ENCODE assay signal across 13 cellular contexts in genomic region chr17:32489320-32490100, GRCh38. TPM values are rescaled to one million over a fixed set of nuclear protein-coding genes. Genes with fewer than 3 reads are reported as not detected.
DNase-seq lines count a peak whose midpoint lies in the region; ATAC-seq and TF ChIP-seq lines count a peak whose summit lies in the region.
"Had no signal": no experiment of that assay in that cellular context is flagged by ENCODE, and none has a peak within 500 bp of the region (broad histone marks: within the 10 kb centered on the region; RNA-seq: fewer than 3 reads in every experiment).

No MANE protein-coding gene starts in this region.

- H3K4me3 Mint-ChIP-seq in CD4-positive, alpha-beta memory T cell, result peak overlapping the region; percentile 89 to 96 (median 92)
- H3K4me3 Mint-ChIP-seq in activated CD8-positive, alpha-beta T cell treated with anti-CD3 and anti-CD28 coated beads, Interleukin-2, amount 10 ng/mL, durations not matched to agents 7 days and 5 days, result peak overlapping the region; percentile 80
- peak overlapping the region; percentile 39 for H3K4me3 Mint-ChIP-seq in mesothelial cell of epicardium

- H3K4me1 ChIP-seq in CD4-positive, alpha-beta memory T cell (ENCODE audit: insufficient read depth, low read length), result peaks cover 75% of the 10 kb centered on the region

- peaks cover 27 to 70% (median 57%) of the 10 kb centered on the region in 4 donors for H3K4me1 Mint-ChIP-seq in CD4-positive, alpha-beta memory T cell
- peaks cover 66% of the 10 kb centered on the region for H3K4me1 Mint-ChIP-seq in activated CD8-positive, alpha-beta T cell treated with anti-CD3 and anti-CD28 coated beads, Interleukin-2, amount 10 ng/mL, durations not matched to agents 7 days and 5 days (ENCODE audit: low read depth)
- peaks cover 14% of the 10 kb centered on the region for H3K4me1 Mint-ChIP-seq in mesothelial cell of epicardium

- no peak for ATAC-seq in activated CD8-positive, alpha-beta T cell treated with anti-CD3 and anti-CD28 coated beads, Interleukin-2, amount 10 ng/mL, durations not matched to agents 7 days and 5 days
- ATAC-seq in GM18909 (IDR thresholded peaks at IDR 0.05; ENCODE audit: poor library complexity, unreplicated experiment) (no peak), GM18519 (IDR thresholded peaks at IDR 0.05; ENCODE audit: low FRiP score, unreplicated experiment) (no peak)

- H3K4me3 ChIP-seq in CD4-positive, alpha-beta memory T cell (ENCODE audit: low read length in 2 of 2), result peak overlapping the region; percentile 3 to 41
- H3K4me3 ChIP-seq in GM12875 (ENCODE audit: low read depth, low read length), result peak overlapping the region; percentile 92
- H3K4me3 ChIP-seq: GM23248, hepatocyte had no signal

- DNase-seq in CD4-positive, alpha-beta memory T cell, result no peak
- DNase-seq in activated CD8-positive, alpha-beta T cell treated with anti-CD3 and anti-CD28 coated beads, Interleukin-2, amount 10 ng/mL, durations not matched to agents 7 days and 5 days, result no peak
- DNase-seq in mesothelial cell of epicardium (ENCODE audit: low spot score in 2 of 2, unreplicated experiment in 2 of 2), result no peak
- DNase-seq in NCI-H2081 treated with DMSO at 0.1 percent for 48 hours (lab: John Stamatoyannopoulos, UW), result no peak
- DNase-seq in NCI-H1930 (lab: John Stamatoyannopoulos, UW), result no peak
- DNase-seq: activated gamma-delta T cell, GM23248, KG1, T1000 had no signal

- CTCF ChIA-PET in CD4-positive, alpha-beta memory T cell (lab: Charles Lee; ENCODE audit: partially characterized antibody), result interaction anchor here (1.5 to 3.6 kb wide), 3 partner anchors 20 to 46 kb away, joined by 4 to 28 read pairs (median 8); partner anchors contain the start of gene PSMD11
- CTCF ChIA-PET in activated CD8-positive, alpha-beta T cell treated with anti-CD3 and anti-CD28 coated beads, Interleukin-2, amount 10 ng/mL, durations not matched to agents 7 days and 5 days (lab: Charles Lee), result interaction anchor here (0.9 to 2.9 kb wide), 4 partner anchors 27 to 170 kb away, joined by 3 to 18 read pairs (median 4); partner anchors contain the start of gene PSMD11

- POLR2A ChIA-PET in CD4-positive, alpha-beta memory T cell (lab: Charles Lee; ENCODE audit: partially characterized antibody), result interaction anchor here (3.9 to 7.7 kb wide), 3 partner anchors 11 to 35 kb away, joined by 29 to 91 read pairs (median 59); no protein-coding TSS in a partner anchor
- POLR2A ChIA-PET in activated CD8-positive, alpha-beta T cell treated with anti-CD3 and anti-CD28 coated beads, Interleukin-2, amount 10 ng/mL, durations not matched to agents 7 days and 5 days (lab: Charles Lee), result interaction anchor here (0.6 to 1.4 kb wide), 2 partner anchors 14 to 44 kb away, joined by 3 to 4 read pairs; no protein-coding TSS in a partner anchor

- H3K27me3 Mint-ChIP-seq in CD4-positive, alpha-beta memory T cell, result no peaks in the 10 kb centered on the region
- no peaks in the 10 kb centered on the region for H3K27me3 Mint-ChIP-seq in activated CD8-positive, alpha-beta T cell treated with anti-CD3 and anti-CD28 coated beads, Interleukin-2, amount 10 ng/mL, durations not matched to agents 7 days and 5 days (ENCODE audit: low read depth)
- no peaks in the 10 kb centered on the region for H3K27me3 Mint-ChIP-seq in mesothelial cell of epicardium (ENCODE audit: low read depth)

- no peaks in the 10 kb centered on the region for H3K27me3 ChIP-seq in CD4-positive, alpha-beta memory T cell (ENCODE audit: insufficient read depth, low read length)
- H3K27me3 ChIP-seq: hepatocyte had no signal

- no peaks in the 10 kb centered on the region for H3K9me3 ChIP-seq in CD4-positive, alpha-beta memory T cell (ENCODE audit: control insufficient read depth in 1 of 2, low read length in 2 of 2)

- H3K36me3 Mint-ChIP-seq in CD4-positive, alpha-beta memory T cell, result peaks cover 6 to 13% of the 10 kb centered on the region in 2 donors
- H3K36me3 Mint-ChIP-seq in activated CD8-positive, alpha-beta T cell treated with anti-CD3 and anti-CD28 coated beads, Interleukin-2, amount 10 ng/mL, durations not matched to agents 7 days and 5 days (ENCODE audit: low read depth), result peaks cover 27% of the 10 kb centered on the region
- peaks cover 5% of the 10 kb centered on the region for H3K36me3 Mint-ChIP-seq in mesothelial cell of epicardium

- H3K27ac Mint-ChIP-seq in CD4-positive, alpha-beta memory T cell, result peak overlapping the region; percentile 18 to 87 (median 65)
- peak overlapping the region; percentile 46 for H3K27ac Mint-ChIP-seq in activated CD8-positive, alpha-beta T cell treated with anti-CD3 and anti-CD28 coated beads, Interleukin-2, amount 10 ng/mL, durations not matched to agents 7 days and 5 days
- H3K27ac Mint-ChIP-seq in mesothelial cell of epicardium, result no peak overlapping the region

- H3K9me3 Mint-ChIP-seq in CD4-positive, alpha-beta memory T cell, result peaks cover 0 to 2% (median 0%) of the 10 kb centered on the region in 8 donors
- no peaks in the 10 kb centered on the region for H3K9me3 Mint-ChIP-seq in activated CD8-positive, alpha-beta T cell treated with anti-CD3 and anti-CD28 coated beads, Interleukin-2, amount 10 ng/mL, durations not matched to agents 7 days and 5 days (ENCODE audit: insufficient read depth)
- H3K9me3 Mint-ChIP-seq in mesothelial cell of epicardium, result no peaks in the 10 kb centered on the region

- intact Hi-C loops in CD4-positive, alpha-beta memory T cell (cut with micrococcal nuclease), result loop anchor here (1.0 kb wide), 1 partner anchor 14 kb away; no protein-coding TSS in a partner anchor

- peak overlapping the region; percentile 10 for H3K27ac ChIP-seq in CD4-positive, alpha-beta memory T cell (ENCODE audit: low read depth, low read length)
- H3K27ac ChIP-seq: GM23248, hepatocyte had no signal

- no peaks in the 10 kb centered on the region for H3K36me3 ChIP-seq in CD4-positive, alpha-beta memory T cell (ENCODE audit: insufficient read depth, low read length)

- no peak for TF ChIP-seq CTCF in GM12875 (IDR thresholded peaks at IDR 0.05; ENCODE audit: borderline replicate concordance, insufficient read depth, low read depth, low read length)
- TF ChIP-seq CTCF in mesothelial cell of epicardium (IDR thresholded peaks at IDR 0.05; ENCODE audit: unreplicated experiment), result no peak

RNA-seq across cellular contexts. Expression of gene CDK5R1, which starts 2.7 kb away (rescaled TPM):
- 10 to 100 TPM; 20.6 to 21.2 TPM for total RNA-seq in CD4-positive, alpha-beta memory T cell
- 10 to 100 TPM in 1 of 2 donors, 1 to 10 TPM in 1; 1.2 to 10.5 TPM for polyA plus RNA-seq in CD4-positive, alpha-beta memory T cell
- total RNA-seq in activated CD8-positive, alpha-beta T cell treated with anti-CD3 and anti-CD28 coated beads, Interleukin-2, amount 10 ng/mL, durations not matched to agents 7 days and 5 days, result 1 to 10 TPM; 5.8 to 6.5 TPM
- total RNA-seq in mesothelial cell of epicardium, result 4.5 to 4.8 TPM (median 4.6 TPM) in 3 replicates

RNA-seq across cellular contexts. Expression of gene PSMD11, which starts 45.2 kb away (rescaled TPM):
- total RNA-seq in CD4-positive, alpha-beta memory T cell, result 10 to 100 TPM; 58.0 to 68.2 TPM
- 100 to 1,000 TPM; 138 to 140 TPM for polyA plus RNA-seq in CD4-positive, alpha-beta memory T cell
- total RNA-seq in activated CD8-positive, alpha-beta T cell treated with anti-CD3 and anti-CD28 coated beads, Interleukin-2, amount 10 ng/mL, durations not matched to agents 7 days and 5 days, result 100 to 1,000 TPM; 100 to 104 TPM
- 90.5 to 95.0 TPM (median 94.9 TPM) in 3 replicates for total RNA-seq in mesothelial cell of epicardium

Comparison
In these comparisons a context has a peak if more than half of its experiments do, and no peak if none do; other contexts are left out.
1. H3K4me3 Mint-ChIP-seq: peak in every context shown above with its lines; median percentile 92 in CD4-positive, alpha-beta memory T cell; 80 in activated CD8-positive, alpha-beta T cell treated with anti-CD3 and anti-CD28 coated beads, Interleukin-2, amount 10 ng/mL, durations not matched to agents 7 days and 5 days; 39 in mesothelial cell of epicardium.